Comparison of ENCODE assay signal across 15 cellular contexts in the genomic region with DNA sequence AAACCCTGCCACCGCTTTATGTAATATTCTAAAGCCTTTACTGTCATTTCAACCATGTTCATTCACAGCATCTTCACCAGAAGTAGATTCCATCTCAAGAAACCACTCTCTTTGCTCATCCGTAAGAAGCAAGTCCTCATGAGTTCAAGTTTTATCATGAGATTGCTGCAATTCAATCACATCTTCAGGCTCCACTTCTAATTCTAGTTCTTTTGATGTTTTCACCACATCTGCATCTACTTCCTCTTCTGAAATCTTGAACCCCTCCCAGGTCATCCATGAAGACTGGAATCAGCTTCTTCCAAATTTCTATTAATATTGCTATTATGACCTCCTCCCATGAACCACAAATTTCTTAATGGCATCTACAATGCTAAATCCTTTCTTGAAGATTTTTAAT.
DNase-seq lines count a peak whose midpoint lies in the region; ATAC-seq and TF ChIP-seq lines count a peak whose summit lies in the region.
"Had no signal": no experiment of that assay in that cellular context is flagged by ENCODE, and none has a peak within 500 bp of the region (broad histone marks: within the 10 kb centered on the region; RNA-seq: fewer than 3 reads in every experiment).

No MANE protein-coding gene starts in this region.

- no peaks in the 10 kb centered on the region for H3K9me2 ChIP-seq in DOHH2 (replicated peaks; ENCODE audit: control insufficient read depth, low read length)

- H3K36me3 Mint-ChIP-seq in activated naive CD4-positive, alpha-beta T cell treated with anti-CD3 and anti-CD28 coated beads for 36 hours (ENCODE audit: low read depth): peaks cover 8% of the 10 kb centered on the region
- H3K36me3 Mint-ChIP-seq in activated naive CD8-positive, alpha-beta T cell: peaks cover 12% of the 10 kb centered on the region
- H3K36me3 Mint-ChIP-seq in stimulated activated memory B cell treated with anti-CD40 and anti-IgM and Interleukin-4, amounts not matched to agents 10 μg/mL and 1 μg/mL and 100 μg/mL, for 72 hours: peaks cover 17% of the 10 kb centered on the region

- H3K27ac ChIP-seq in DOHH2 (ENCODE audit: low read depth, low read length): peak overlapping the region; percentile 99
- H3K27ac ChIP-seq in transverse colon: no peak overlapping the region
- no peak overlapping the region for H3K27ac ChIP-seq in stomach
- H3K27ac ChIP-seq: A549 had no signal

- no peak for TF ChIP-seq CTCF in DOHH2 (IDR thresholded peaks at IDR 0.05; ENCODE audit: low read depth, low read length, poor library complexity, severe bottlenecking)
- no peak for TF ChIP-seq CTCF in transverse colon (IDR thresholded peaks at IDR 0.05)
- TF ChIP-seq CTCF in stomach (IDR thresholded peaks at IDR 0.05): no peak

- no peak for ATAC-seq in stimulated activated memory B cell treated with anti-CD40 and anti-IgM and Interleukin-4, amounts not matched to agents 10 μg/mL and 1 μg/mL and 100 μg/mL, for 72 hours
- ATAC-seq: A549 had no signal

- H3K4me3 ChIP-seq in DOHH2 (ENCODE audit: low read length) (peak overlapping the region; percentile 65), transverse colon (no peak overlapping the region), stomach (no peak overlapping the region)
- H3K4me3 ChIP-seq: A549 had no signal

- in situ Hi-C loops in transverse colon (cut with MboI; ENCODE audit: low pct_ligation_motif_present in 1 of 4, low pct_unique_long_range_greater_than_20kb in 1 of 4, low sequenced_read_pairs in 3 of 4): no loop called here

- CTCF ChIA-PET in activated naive CD4-positive, alpha-beta T cell treated with anti-CD3 and anti-CD28 coated beads for 36 hours (lab: Charles Lee): interaction anchor here (0.7 kb wide), 1 partner anchor 146 kb away, joined by 3 read pairs; no protein-coding TSS in a partner anchor

- intact Hi-C loops in activated naive CD4-positive, alpha-beta T cell treated with anti-CD3 and anti-CD28 coated beads for 36 hours (cut with micrococcal nuclease): loop anchor here (2.0 kb wide), 1 partner anchor 14 kb away; no protein-coding TSS in a partner anchor
- intact Hi-C loops in transverse colon (cut with DNase I; ENCODE audit: low total_unique reads) (no loop called here), stomach (cut with DNase I; ENCODE audit: low total_unique reads) (no loop called here)

- TF ChIP-seq POLR2A in transverse colon (IDR thresholded peaks at IDR 0.05) (no peak), stomach (IDR thresholded peaks at IDR 0.05) (no peak)

- 0 out of 2 replicates have a peak, but pooled peaks cover 2% of the 10 kb centered on the region for H4K20me1 ChIP-seq in DOHH2 (ENCODE audit: control insufficient read depth, insufficient read depth, low read depth, low read length)

- DNase-seq in activated naive CD4-positive, alpha-beta T cell treated with anti-CD3 and anti-CD28 coated beads for 36 hours: no peak
- no peak for DNase-seq in activated naive CD4-positive, alpha-beta T cell treated with Interleukin-2 at 50 U/mL for 16 hours
- DNase-seq in transverse colon: no peak
- no peak for DNase-seq in stomach
- DNase-seq in DMS 273 treated with DMSO at 0.1 percent for 48 hours (lab: John Stamatoyannopoulos, UW): no peak
- DNase-seq: EL, HFFc6, NCI-H1092, NCI-H187, NCI-H82, SHP77 treated with DMSO at 0.1 percent for 48 hours had no signal

- peaks cover 99% of the 10 kb centered on the region for H3K4me1 ChIP-seq in DOHH2 (ENCODE audit: control insufficient read depth, low read length)
- H3K4me1 ChIP-seq in transverse colon: peaks cover 4 to 54% (median 20%) of the 10 kb centered on the region in 4 donors
- H3K4me1 ChIP-seq in stomach: peaks cover 36 to 78% (median 61%) of the 10 kb centered on the region in 4 donors
- H3K4me1 ChIP-seq: A549 had no signal

- peaks cover 53% of the 10 kb centered on the region for H3F3A ChIP-seq in DOHH2 (ENCODE audit: control insufficient read depth, insufficient read depth)

- no peaks in the 10 kb centered on the region for H3K27me3 Mint-ChIP-seq in activated naive CD4-positive, alpha-beta T cell treated with anti-CD3 and anti-CD28 coated beads for 36 hours (ENCODE audit: low read depth)
- no peaks in the 10 kb centered on the region for H3K27me3 Mint-ChIP-seq in activated naive CD8-positive, alpha-beta T cell
- H3K27me3 Mint-ChIP-seq in stimulated activated memory B cell treated with anti-CD40 and anti-IgM and Interleukin-4, amounts not matched to agents 10 μg/mL and 1 μg/mL and 100 μg/mL, for 72 hours: no peaks in the 10 kb centered on the region

- H3K27me3 ChIP-seq in DOHH2 (ENCODE audit: control insufficient read depth, low read length): no peaks in the 10 kb centered on the region
- no peaks in the 10 kb centered on the region for H3K27me3 ChIP-seq in transverse colon
- no peaks in the 10 kb centered on the region for H3K27me3 ChIP-seq in stomach

- H3K9me3 ChIP-seq in DOHH2 (ENCODE audit: control insufficient read depth, insufficient read depth, low read length): peaks cover 19% of the 10 kb centered on the region; the same call in 1 of the 2 replicates
- H3K9me3 ChIP-seq in transverse colon: peaks cover 0 to 4% of the 10 kb centered on the region in 2 donors
- H3K9me3 ChIP-seq in stomach: peaks cover 7 to 10% (median 8%) of the 10 kb centered on the region in 4 donors

- WGBS in transverse colon (ENCODE audit: low coverage in 1 of 2), 2 donors: 94 to 95% methylated on average over 2 of the region's 2 CpGs
- 97 to 99% (median 98%) methylated on average over 2 of the region's 2 CpGs for WGBS in stomach, 5 donors

- peak overlapping the region; percentile 93 for H3K4me2 ChIP-seq in DOHH2 (ENCODE audit: low read length)
- H3K4me2 ChIP-seq: A549 had no signal

- peaks cover 7% of the 10 kb centered on the region for H3K9me3 Mint-ChIP-seq in activated naive CD4-positive, alpha-beta T cell treated with anti-CD3 and anti-CD28 coated beads for 36 hours
- H3K9me3 Mint-ChIP-seq in activated naive CD8-positive, alpha-beta T cell (ENCODE audit: low read depth): peaks cover 6% of the 10 kb centered on the region
- peaks cover 12% of the 10 kb centered on the region for H3K9me3 Mint-ChIP-seq in stimulated activated memory B cell treated with anti-CD40 and anti-IgM and Interleukin-4, amounts not matched to agents 10 μg/mL and 1 μg/mL and 100 μg/mL, for 72 hours

- TF ChIP-seq EP300 in transverse colon (IDR thresholded peaks at IDR 0.05; ENCODE audit: low read depth) (no peak), stomach (IDR thresholded peaks at IDR 0.05) (no peak)

- H3K27ac Mint-ChIP-seq in activated naive CD4-positive, alpha-beta T cell treated with anti-CD3 and anti-CD28 coated beads for 36 hours: peak overlapping the region; percentile 57
- H3K27ac Mint-ChIP-seq in activated naive CD8-positive, alpha-beta T cell: peak overlapping the region; percentile 81
- peak overlapping the region; percentile 40 for H3K27ac Mint-ChIP-seq in stimulated activated memory B cell treated with anti-CD40 and anti-IgM and Interleukin-4, amounts not matched to agents 10 μg/mL and 1 μg/mL and 100 μg/mL, for 72 hours
- H3K27ac Mint-ChIP-seq: HFFc6 had no signal

- H3K36me3 ChIP-seq in DOHH2 (ENCODE audit: control insufficient read depth, low read length) (peaks cover 69% of the 10 kb centered on the region), transverse colon (no peaks in the 10 kb centered on the region), stomach (no peaks in the 10 kb centered on the region)

- peaks cover 92% of the 10 kb centered on the region for H3K4me1 Mint-ChIP-seq in activated naive CD4-positive, alpha-beta T cell treated with anti-CD3 and anti-CD28 coated beads for 36 hours (ENCODE audit: low read depth)
- peaks cover 91% of the 10 kb centered on the region for H3K4me1 Mint-ChIP-seq in activated naive CD8-positive, alpha-beta T cell (ENCODE audit: low read depth)
- H3K4me1 Mint-ChIP-seq in stimulated activated memory B cell treated with anti-CD40 and anti-IgM and Interleukin-4, amounts not matched to agents 10 μg/mL and 1 μg/mL and 100 μg/mL, for 72 hours: peaks cover 76% of the 10 kb centered on the region

- peaks cover 97% of the 10 kb centered on the region for H3K79me2 ChIP-seq in DOHH2 (ENCODE audit: control insufficient read depth, low read length)

- no peak overlapping the region for H3K4me3 Mint-ChIP-seq in activated naive CD4-positive, alpha-beta T cell treated with anti-CD3 and anti-CD28 coated beads for 36 hours
- H3K4me3 Mint-ChIP-seq in activated naive CD8-positive, alpha-beta T cell: peak overlapping the region; percentile 12
- H3K4me3 Mint-ChIP-seq in stimulated activated memory B cell treated with anti-CD40 and anti-IgM and Interleukin-4, amounts not matched to agents 10 μg/mL and 1 μg/mL and 100 μg/mL, for 72 hours: no peak overlapping the region
- H3K4me3 Mint-ChIP-seq: HFFc6 had no signal
